ENCODE assay signal across 8 cellular contexts in the genomic region with DNA sequence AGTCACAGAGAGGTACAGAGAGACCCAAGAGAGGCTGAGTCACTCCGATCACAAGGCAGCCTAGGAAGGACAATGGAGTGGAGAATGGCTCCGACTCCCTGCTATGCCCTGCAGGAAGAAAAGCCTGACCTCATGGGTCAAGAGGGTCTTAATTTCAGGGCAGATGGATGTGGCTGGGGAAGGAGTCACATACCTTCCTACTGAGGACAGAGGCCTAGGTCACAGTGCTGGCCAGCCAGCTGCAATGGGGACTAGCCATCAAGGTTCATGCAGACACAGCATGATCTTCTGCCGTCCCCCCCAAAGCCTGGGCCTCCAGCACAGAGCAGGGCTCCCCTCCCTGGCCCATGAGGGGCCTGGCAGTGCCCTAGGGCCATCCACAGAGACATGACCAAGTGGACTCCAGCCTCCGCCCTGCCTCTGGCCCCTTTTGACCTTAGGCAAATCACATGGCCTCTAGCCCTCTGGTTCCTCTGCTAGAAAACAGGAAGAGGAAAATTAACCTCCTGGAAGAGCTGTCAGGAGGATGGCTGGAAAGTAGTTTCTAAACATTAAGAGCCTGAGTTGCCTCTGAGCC. TPM values are rescaled to one million over a fixed set of nuclear protein-coding genes. Genes with fewer than 3 reads are reported as not detected.
DNase-seq lines count a peak whose midpoint lies in the region; ATAC-seq and TF ChIP-seq lines count a peak whose summit lies in the region.

No MANE protein-coding gene starts in this region.

- no peaks in the 10 kb centered on the region for H3K27me3 Mint-ChIP-seq in naive thymus-derived CD8-positive, alpha-beta T cell

- peaks cover 0 to 6% (median 0%) of the 10 kb centered on the region in 3 donors for H3K36me3 Mint-ChIP-seq in naive thymus-derived CD8-positive, alpha-beta T cell

- no peak for DNase-seq in BE2C
- DNase-seq in NCI-H69 (lab: John Stamatoyannopoulos, UW): peak; percentile 22
- DNase-seq in ecto neural progenitor cell (ENCODE audit: low spot score): peak; percentile 68
- DNase-seq in naive thymus-derived CD8-positive, alpha-beta T cell: no peak
- no peak for DNase-seq in HK-2 (ENCODE audit: unreplicated experiment)
- DNase-seq in LoVo (ENCODE audit: low spot score): no peak

- no peak for ATAC-seq in naive thymus-derived CD8-positive, alpha-beta T cell
- ATAC-seq in HG02840 (IDR thresholded peaks at IDR 0.05; ENCODE audit: low FRiP score, unreplicated experiment) (no peak), esophagus mucosa (no peak)

- no peaks in the 10 kb centered on the region for H3K9me3 ChIP-seq in BE2C

- peak overlapping the region; percentile 81 to 99 (median 93) for H3K4me3 Mint-ChIP-seq in naive thymus-derived CD8-positive, alpha-beta T cell

- H3K9me3 Mint-ChIP-seq in naive thymus-derived CD8-positive, alpha-beta T cell: no peaks in the 10 kb centered on the region

- H3K4me1 ChIP-seq in BE2C: peaks cover 45% of the 10 kb centered on the region

- POLR2A ChIA-PET in naive thymus-derived CD8-positive, alpha-beta T cell (lab: Charles Lee): interaction anchor here (2.3 to 8.5 kb wide), 6 partner anchors 10 to 72 kb away, joined by 11 to 110 read pairs (median 58); partner anchors contain the start of gene RPS3

- H3K4me3 ChIP-seq in BE2C (ENCODE audit: low read depth, low read length): peak overlapping the region; percentile 72

- H3K4me1 Mint-ChIP-seq in naive thymus-derived CD8-positive, alpha-beta T cell: peaks cover 65 to 91% (median 82%) of the 10 kb centered on the region in 4 donors

- H3K36me3 ChIP-seq in BE2C: peaks cover 12% of the 10 kb centered on the region

- TF ChIP-seq CTCF in BE2C (IDR thresholded peaks at IDR 0.05; ENCODE audit: low read depth, low read length): no peak

- no peaks in the 10 kb centered on the region for H3K27me3 ChIP-seq in BE2C

- peak overlapping the region; percentile 87 to 98 (median 96) for H3K27ac Mint-ChIP-seq in naive thymus-derived CD8-positive, alpha-beta T cell

RNA-seq across cellular contexts. Expression of gene ARRB1, which starts 1.8 kb away (rescaled TPM):
- polyA plus RNA-seq in BE2C (2012; ENCODE audit: insufficient read depth, insufficient read length, low read depth): 102 TPM
- total RNA-seq in naive thymus-derived CD8-positive, alpha-beta T cell: 10 to 100 TPM; 60.0 to 65.3 TPM
- 10 to 100 TPM in 1 of 3 donors, 1 to 10 TPM in 2; 7.6 to 12.2 (median 9.0) TPM for polyA plus RNA-seq in naive thymus-derived CD8-positive, alpha-beta T cell
- 7.6 TPM for total RNA-seq in esophagus mucosa

RNA-seq across cellular contexts. Expression of gene RPS3, which starts 49.7 kb away (rescaled TPM):
- polyA plus RNA-seq in BE2C (2012; ENCODE audit: insufficient read depth, insufficient read length, low read depth): 2,133 TPM
- total RNA-seq in naive thymus-derived CD8-positive, alpha-beta T cell: 1,000 to 10,000 TPM; 5,159 to 5,268 TPM
- polyA plus RNA-seq in naive thymus-derived CD8-positive, alpha-beta T cell: 1,000 to 10,000 TPM; 6,922 to 7,216 (median 7,023) TPM
- 2,660 TPM for total RNA-seq in esophagus mucosa

Comparison
In these comparisons a context has a peak if more than half of its experiments do, and no peak if none do; other contexts are left out.
1. DNase-seq: peak in NCI-H69 (single experiment) and ecto neural progenitor cell (single experiment); none in BE2C (single experiment), naive thymus-derived CD8-positive, alpha-beta T cell (0 of 10), HK-2 (single experiment) and LoVo (single experiment).